23 cellular contexts compared by ENCODE assay signal in the genomic region with DNA sequence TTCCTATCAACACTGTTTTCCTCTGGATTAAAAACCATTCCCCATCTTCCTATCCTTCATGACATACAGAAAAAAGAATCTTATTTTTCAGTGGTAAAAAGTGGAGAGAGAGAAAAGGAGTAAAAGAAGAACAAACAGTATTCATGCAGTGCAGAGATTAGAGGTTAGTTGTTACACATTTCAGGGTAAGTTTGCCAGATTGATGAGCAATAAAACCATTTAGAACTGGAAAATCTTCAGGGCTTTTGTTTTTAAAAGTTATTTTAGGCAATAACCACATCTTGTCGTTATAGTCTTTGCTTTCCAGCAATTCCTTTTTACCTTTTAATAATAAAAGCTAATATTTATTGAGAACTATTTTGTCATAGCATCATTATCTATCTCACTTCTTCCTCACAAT.
"Had no signal": no experiment of that assay in that cellular context is flagged by ENCODE, and none has a peak within 500 bp of the region (broad histone marks: within the 10 kb centered on the region; RNA-seq: fewer than 3 reads in every experiment).

No MANE protein-coding gene starts in this region.

- H3K36me3 Mint-ChIP-seq: mesothelial cell of epicardium had no signal

- H3K27ac ChIP-seq: ascending aorta, neutrophil, parathyroid adenoma, upper lobe of right lung, WERI-Rb-1 had no signal

- H2AFZ ChIP-seq: parathyroid adenoma had no signal

- FAIRE-seq: endothelial cell of umbilical vein had no signal

- H3K79me2 ChIP-seq: parathyroid adenoma had no signal

- H3K27me3 ChIP-seq: ascending aorta, esophagus squamous epithelium, neutrophil, sigmoid colon, upper lobe of right lung had no signal

- H3K9ac ChIP-seq: parathyroid adenoma had no signal

- H3K4me1 ChIP-seq: ascending aorta, upper lobe of right lung had no signal

- H3K4me3 Mint-ChIP-seq: activated naive CD4-positive, alpha-beta T cell treated with anti-CD3 and anti-CD28 coated beads, Interleukin-2, amount 50 U/mL, for 24 hours; mesothelial cell of epicardium; natural killer cell treated with Interleukin-12 subunit alpha and Interleukin-12 subunit beta and Interleukin-15 and Interleukin-18, amount 100 ng/mL, for 72 hours; stimulated activated naive B cell treated with anti-CD40 and anti-IgM and Interleukin-4, amounts not matched to agents 10 μg/mL and 1 μg/mL and 100 μg/mL, for 72 hours had no signal

- H3K27ac Mint-ChIP-seq: activated naive CD4-positive, alpha-beta T cell treated with anti-CD3 and anti-CD28 coated beads, Interleukin-2, amount 50 U/mL, for 24 hours; mesothelial cell of epicardium; natural killer cell treated with Interleukin-12 subunit alpha and Interleukin-12 subunit beta and Interleukin-15 and Interleukin-18, amount 100 ng/mL, for 72 hours; stimulated activated naive B cell treated with anti-CD40 and anti-IgM and Interleukin-4, amounts not matched to agents 10 μg/mL and 1 μg/mL and 100 μg/mL, for 72 hours had no signal

- H3K27me3 Mint-ChIP-seq: activated naive CD4-positive, alpha-beta T cell treated with anti-CD3 and anti-CD28 coated beads, Interleukin-2, amount 50 U/mL, for 24 hours; natural killer cell treated with Interleukin-12 subunit alpha and Interleukin-12 subunit beta and Interleukin-15 and Interleukin-18, amount 100 ng/mL, for 72 hours; stimulated activated naive B cell treated with anti-CD40 and anti-IgM and Interleukin-4, amounts not matched to agents 10 μg/mL and 1 μg/mL and 100 μg/mL, for 72 hours had no signal

- H3K36me3 ChIP-seq: ascending aorta, esophagus squamous epithelium, sigmoid colon, upper lobe of right lung had no signal

- H3K4me3 ChIP-seq: ascending aorta, esophagus squamous epithelium, lung, sigmoid colon, upper lobe of right lung had no signal

- H3K9me3 ChIP-seq: ascending aorta, esophagus squamous epithelium, neutrophil, sigmoid colon, upper lobe of right lung had no signal

- DNase-seq: activated CD4-positive, alpha-beta T cell treated with anti-CD3 and anti-CD28 coated beads for 1 hour; activated CD8-positive, alpha-beta memory T cell treated with anti-CD3 and anti-CD28 coated beads for 24 hours; activated CD8-positive, alpha-beta memory T cell treated with anti-CD3 and anti-CD28 coated beads, Interleukin-2, amount 50 U/mL, for 48 hours; activated effector memory CD4-positive, alpha-beta T cell treated with Interleukin-2 at 50 U/mL for 16 hours; activated T-cell treated with anti-CD3 and anti-CD28 coated beads, Interleukin-2, amount 50 U/mL, for 48 hours; effector CD8-positive, alpha-beta T cell; esophagus squamous epithelium; foreskin melanocyte; islet precursor cell; sigmoid colon; stimulated activated CD4-positive, alpha-beta T cell treated with anti-CD3 and anti-CD28 coated beads, Interleukin-4, amount 100 ng/mL, for 24 hours; stimulated activated naive B cell treated with anti-CD40 and anti-IgM and Interleukin-4, amounts not matched to agents 10 μg/mL and 1 μg/mL and 100 μg/mL, for 72 hours; T-helper 2 cell; upper lobe of right lung; WERI-Rb-1 had no signal

- H3K9me3 Mint-ChIP-seq: activated naive CD4-positive, alpha-beta T cell treated with anti-CD3 and anti-CD28 coated beads, Interleukin-2, amount 50 U/mL, for 24 hours; mesothelial cell of epicardium; natural killer cell treated with Interleukin-12 subunit alpha and Interleukin-12 subunit beta and Interleukin-15 and Interleukin-18, amount 100 ng/mL, for 72 hours had no signal

- ATAC-seq: natural killer cell treated with Interleukin-12 subunit alpha and Interleukin-12 subunit beta and Interleukin-15 and Interleukin-18, amount 100 ng/mL, for 72 hours; stimulated activated naive B cell treated with anti-CD40 and anti-IgM and Interleukin-4, amounts not matched to agents 10 μg/mL and 1 μg/mL and 100 μg/mL, for 72 hours; upper lobe of right lung had no signal
